Comparison of ENCODE assay signal across 23 cellular contexts in the genomic region with DNA sequence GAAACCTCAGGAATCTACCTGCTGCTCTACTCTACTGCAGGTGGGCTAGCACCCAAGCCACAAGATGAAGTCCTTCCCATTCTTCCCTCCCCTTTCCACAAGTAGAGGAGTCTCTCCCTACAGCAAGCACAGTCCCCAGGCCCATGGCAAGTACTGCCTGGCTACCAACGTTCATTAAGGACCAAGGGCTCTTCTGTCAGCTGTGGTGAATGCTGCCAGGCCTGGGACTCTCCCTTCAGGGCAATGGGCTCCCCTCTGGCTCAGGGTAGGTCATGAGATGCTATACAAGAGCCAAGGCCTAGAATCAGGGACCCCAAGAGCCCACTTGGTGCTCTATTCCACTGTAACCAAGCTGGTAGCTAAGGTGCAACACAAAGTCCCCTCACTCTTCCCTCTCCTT.
"Had no signal": no experiment of that assay in that cellular context is flagged by ENCODE, and none has a peak within 500 bp of the region (broad histone marks: within the 10 kb centered on the region; RNA-seq: fewer than 3 reads in every experiment).

No MANE protein-coding gene starts in this region.

- H3K36me3 ChIP-seq: left ventricle myocardium inferior, ovary, right atrium auricular region, right lobe of liver, thyroid gland, upper lobe of right lung had no signal

- H3K9me3 Mint-ChIP-seq: mesothelial cell of epicardium; naive thymus-derived CD4-positive, alpha-beta T cell; natural killer cell treated with Interleukin-12 subunit alpha and Interleukin-12 subunit beta and Interleukin-15 and Interleukin-18, amount 100 ng/mL, for 72 hours; stimulated activated naive B cell treated with anti-CD40 and anti-IgM and Interleukin-4, amounts not matched to agents 10 μg/mL and 1 μg/mL and 100 μg/mL, for 72 hours; stimulated activated naive CD8-positive, alpha-beta T cell treated with anti-CD3 and anti-CD28 coated beads, Interleukin-15, Interleukin-2, amounts not matched to agents 100 ng/mL and 50 ng/mL, for 24 hours had no signal

- H3K36me3 Mint-ChIP-seq: natural killer cell treated with Interleukin-12 subunit alpha and Interleukin-12 subunit beta and Interleukin-15 and Interleukin-18, amount 100 ng/mL, for 72 hours had no signal

- H3K27me3 Mint-ChIP-seq: naive thymus-derived CD4-positive, alpha-beta T cell; natural killer cell treated with Interleukin-12 subunit alpha and Interleukin-12 subunit beta and Interleukin-15 and Interleukin-18, amount 100 ng/mL, for 72 hours; progenitor cell of endocrine pancreas; stimulated activated naive B cell treated with anti-CD40 and anti-IgM and Interleukin-4, amounts not matched to agents 10 μg/mL and 1 μg/mL and 100 μg/mL, for 72 hours; stimulated activated naive CD8-positive, alpha-beta T cell treated with anti-CD3 and anti-CD28 coated beads, Interleukin-15, Interleukin-2, amounts not matched to agents 100 ng/mL and 50 ng/mL, for 24 hours had no signal

- H2AFZ ChIP-seq: hepatocyte had no signal

- H3K4me1 ChIP-seq: right atrium auricular region, testis, thyroid gland, upper lobe of right lung had no signal

- DNase-seq: islet precursor cell; left ventricle myocardium inferior; mesendoderm; naive thymus-derived CD4-positive, alpha-beta T cell; ovary; stimulated activated CD4-positive, alpha-beta T cell treated with anti-CD3 and anti-CD28 coated beads, Interleukin-12 subunit alpha, Interleukin-12 subunit beta, amount 100 ng/mL, for 4 hours; stimulated activated CD4-positive, alpha-beta T cell treated with anti-CD3 and anti-CD28 coated beads, Interleukin-15, amount 100 ng/mL, for 24 hours; stimulated activated CD4-positive, alpha-beta T cell treated with anti-CD3 and anti-CD28 coated beads, Interleukin-2, amount 100 ng/mL, for 24 hours; stimulated activated CD4-positive, alpha-beta T cell treated with anti-CD3 and anti-CD28 coated beads, Interleukin-4, amount 100 ng/mL, for 1 hour; stimulated activated naive B cell treated with anti-CD40 and anti-IgM and Interleukin-4, amounts not matched to agents 10 μg/mL and 1 μg/mL and 100 μg/mL, for 72 hours; testis; thyroid gland; transverse colon; upper lobe of right lung had no signal

- ATAC-seq: naive thymus-derived CD4-positive, alpha-beta T cell; stimulated activated naive B cell treated with anti-CD40 and anti-IgM and Interleukin-4, amounts not matched to agents 10 μg/mL and 1 μg/mL and 100 μg/mL, for 72 hours; upper lobe of right lung had no signal

- H3K27ac Mint-ChIP-seq: mesothelial cell of epicardium; natural killer cell treated with Interleukin-12 subunit alpha and Interleukin-12 subunit beta and Interleukin-15 and Interleukin-18, amount 100 ng/mL, for 72 hours; progenitor cell of endocrine pancreas; stimulated activated naive B cell treated with anti-CD40 and anti-IgM and Interleukin-4, amounts not matched to agents 10 μg/mL and 1 μg/mL and 100 μg/mL, for 72 hours; stimulated activated naive CD8-positive, alpha-beta T cell treated with anti-CD3 and anti-CD28 coated beads, Interleukin-15, Interleukin-2, amounts not matched to agents 100 ng/mL and 50 ng/mL, for 24 hours had no signal

- H3K4me3 Mint-ChIP-seq: mesothelial cell of epicardium; naive thymus-derived CD4-positive, alpha-beta T cell; natural killer cell treated with Interleukin-12 subunit alpha and Interleukin-12 subunit beta and Interleukin-15 and Interleukin-18, amount 100 ng/mL, for 72 hours; stimulated activated naive B cell treated with anti-CD40 and anti-IgM and Interleukin-4, amounts not matched to agents 10 μg/mL and 1 μg/mL and 100 μg/mL, for 72 hours; stimulated activated naive CD8-positive, alpha-beta T cell treated with anti-CD3 and anti-CD28 coated beads, Interleukin-15, Interleukin-2, amounts not matched to agents 100 ng/mL and 50 ng/mL, for 24 hours had no signal

- H3K4me2 ChIP-seq: hepatocyte, smooth muscle cell had no signal

- H3K27ac ChIP-seq: hepatocyte, left ventricle myocardium inferior, ovary, right atrium auricular region, right lobe of liver, testis, thyroid gland, transverse colon, upper lobe of right lung had no signal

- H3K27me3 ChIP-seq: hepatocyte, ovary, right atrium auricular region, right lobe of liver, testis, thyroid gland, transverse colon, upper lobe of right lung had no signal

- H3K9me3 ChIP-seq: left ventricle myocardium inferior, ovary, right atrium auricular region, right lobe of liver, testis, thyroid gland, transverse colon, upper lobe of right lung had no signal

- H3K4me3 ChIP-seq: hepatocyte, left ventricle myocardium inferior, lung, ovary, right atrium auricular region, right lobe of liver, smooth muscle cell, testis, thyroid gland, transverse colon, upper lobe of right lung had no signal
